In genomic region chr22:19062909-19063308, GRCh38 we compare ENCODE assay signal across 15 cellular contexts. TPM values are rescaled to one million over a fixed set of nuclear protein-coding genes. Genes with fewer than 3 reads are reported as not detected.
A peak's percentile ranks its signal among the peaks of the same experiment; 100 is the strongest.
DNase-seq lines count a peak whose midpoint lies in the region; ATAC-seq and TF ChIP-seq lines count a peak whose summit lies in the region.
"Had no signal": no experiment of that assay in that cellular context is flagged by ENCODE, and none has a peak within 500 bp of the region (broad histone marks: within the 10 kb centered on the region; RNA-seq: fewer than 3 reads in every experiment).

No MANE protein-coding gene starts in this region.

- peak overlapping the region in 3 of 5 donors; percentile 22 to 77 (median 38) for H3K27ac ChIP-seq in adrenal gland
- H3K27ac ChIP-seq: Peyer's patch had no signal

- TF ChIP-seq POLR2A in adrenal gland (IDR thresholded peaks at IDR 0.05): no peak

- H3K4me1 ChIP-seq in adrenal gland (replicated peaks in 1 of 2): peaks cover 34 to 45% of the 10 kb centered on the region in 2 donors
- H3K4me1 ChIP-seq: BE2C, Peyer's patch had no signal

- TF ChIP-seq CTCF in adrenal gland (IDR thresholded peaks at IDR 0.05): no peak

- no peak for ATAC-seq in left cardiac atrium
- ATAC-seq: CD8-positive, alpha-beta T cell had no signal

- intact Hi-C loops in cardiac septum (cut with DNase I): loop anchor here (10.0 kb wide), 1 partner anchor 88 kb away; no protein-coding TSS in a partner anchor
- intact Hi-C loops in left cardiac atrium (cut with DNase I): no loop called here
- intact Hi-C loops in adrenal gland (cut with DNase I): no loop called here

- H3K36me3 ChIP-seq in adrenal gland (replicated peaks in 1 of 2): peaks cover 0 to 61% of the 10 kb centered on the region in 2 donors

- no peaks in the 10 kb centered on the region for H3K27me3 ChIP-seq in adrenal gland
- H3K27me3 ChIP-seq: BE2C, Peyer's patch had no signal

- no peak overlapping the region for H3K4me3 ChIP-seq in adrenal gland
- H3K4me3 ChIP-seq: Peyer's patch had no signal

- DNase-seq in cardiac septum (ENCODE audit: low spot score) (peak; percentile 6), left cardiac atrium (no peak), adrenal gland (peak in 3 of 7 donors; percentile 48 to 52 (median 52)), mesenteric fat pad (ENCODE audit: low spot score) (peak; percentile 68), nucleus accumbens (lab: John Stamatoyannopoulos, UW) (no peak), activated gamma-delta T cell treated with Interleukin-2 at 50 U/mL for 16 hours (no peak), T1000 (lab: John Stamatoyannopoulos, UW) (no peak)
- DNase-seq: BE2C, IMR-90, NCI-H1417, NCI-H1930, NCI-H2171 treated with DMSO at 0.1 percent for 48 hours, NCI-H774 had no signal

- H3K9me3 ChIP-seq in adrenal gland (replicated peaks in 1 of 3): no peaks in the 10 kb centered on the region
- H3K9me3 ChIP-seq: BE2C, Peyer's patch had no signal

- WGBS in adrenal gland, 4 donors: 31 to 49% (median 43%) methylated on average over 4 to 8 of the region's 8 CpGs

RNA-seq across cellular contexts. Expression of gene DGCR2, which starts 59.3 kb away (rescaled TPM):
- 35.2 TPM for total RNA-seq in cardiac septum
- 10 to 100 TPM; 30.4 to 31.4 TPM for total RNA-seq in left cardiac atrium
- total RNA-seq in adrenal gland: 10 to 100 TPM; 37.8 to 70.1 (median 63.6) TPM
- 10 to 100 TPM; 24.3 to 34.6 (median 29.7) TPM for polyA plus RNA-seq in adrenal gland
- 30.2 TPM for total RNA-seq in mesenteric fat pad

Comparison
In these comparisons a context has a peak if more than half of its experiments do, and no peak if none do; other contexts are left out.
1. DNase-seq: peak in cardiac septum (single experiment) and mesenteric fat pad (single experiment); none in left cardiac atrium (single experiment), nucleus accumbens (0 of 56), activated gamma-delta T cell treated with Interleukin-2 at 50 U/mL for 16 hours (single experiment) and T1000 (single experiment).